In the genomic region with DNA sequence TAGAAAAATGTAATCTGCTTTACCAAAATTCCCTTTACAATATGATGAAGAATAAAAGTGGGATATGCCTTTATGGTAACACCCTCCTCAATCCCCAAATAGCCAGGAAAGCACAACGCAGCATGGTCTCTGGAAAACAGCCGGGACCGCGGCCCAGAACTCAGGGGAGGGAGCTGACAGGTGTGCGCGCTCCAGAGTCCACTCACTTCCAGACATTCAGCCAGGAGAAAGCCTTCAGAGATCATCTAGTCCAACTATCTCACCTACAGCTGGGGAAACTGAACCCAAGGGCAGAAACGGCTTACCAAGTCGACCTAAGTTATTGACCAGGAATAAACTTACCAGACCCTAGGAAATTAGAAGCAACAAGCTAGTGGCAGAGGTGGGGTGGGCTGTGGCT, we compare ENCODE assay signal across 22 cellular contexts.
"Had no signal": no experiment of that assay in that cellular context is flagged by ENCODE, and none has a peak within 500 bp of the region (broad histone marks: within the 10 kb centered on the region; RNA-seq: fewer than 3 reads in every experiment).

No MANE protein-coding gene starts in this region.

- H2AFZ ChIP-seq: neural progenitor cell, parathyroid adenoma had no signal

- H3K27ac Mint-ChIP-seq: activated naive CD4-positive, alpha-beta T cell treated with anti-CD3 and anti-CD28 coated beads, Interleukin-2, amount 50 U/mL, for 72 hours; naive B cell; neural progenitor cell; type B pancreatic cell had no signal

- H3K36me3 ChIP-seq: colonic mucosa had no signal

- H3K9me3 ChIP-seq: colonic mucosa had no signal

- H3K4me1 Mint-ChIP-seq: naive B cell, neural progenitor cell had no signal

- H3K27me3 Mint-ChIP-seq: type B pancreatic cell had no signal

- ATAC-seq: activated naive CD4-positive, alpha-beta T cell treated with anti-CD3 and anti-CD28 coated beads, Interleukin-2, amount 50 U/mL, for 72 hours; activated T-cell treated with anti-CD3 and anti-CD28 coated beads, Interleukin-2, amount 50 U/mL, for 4 hours had no signal

- H3K27me3 ChIP-seq: colonic mucosa, neural progenitor cell had no signal

- H3K79me2 ChIP-seq: parathyroid adenoma had no signal

- DNase-seq: activated CD4-positive, alpha-beta T cell treated with anti-CD3 and anti-CD28 coated beads for 1 hour; activated CD4-positive, alpha-beta T cell treated with anti-CD3 and anti-CD28 coated beads, Interleukin-2, amount 50 U/mL, for 48 hours; activated effector memory CD4-positive, alpha-beta T cell treated with anti-CD3 and anti-CD28 coated beads, Interleukin-2, amount 50 U/mL, for 16 hours; activated T-cell treated with anti-CD3 and anti-CD28 coated beads, Interleukin-2, amount 50 U/mL, for 4 hours; caudate nucleus; colonic mucosa; foreskin melanocyte; head of caudate nucleus; left cardiac atrium; naive B cell; stimulated activated CD4-positive, alpha-beta T cell treated with anti-CD3 and anti-CD28 coated beads, Interleukin-4, amount 100 ng/mL, for 4 hours; stimulated activated CD8-positive, alpha-beta memory T cell treated with anti-CD3 and anti-CD28 coated beads, Interleukin-4, amount 100 ng/mL, for 48 hours; stimulated activated naive CD4-positive, alpha-beta T cell treated with Interleukin-2 at 50 U/mL for 16 hours; T-helper 1 cell; T1000 had no signal

- H3K4me2 ChIP-seq: neural progenitor cell, smooth muscle cell had no signal

- H3K4me3 Mint-ChIP-seq: activated T-cell treated with anti-CD3 and anti-CD28 coated beads, Interleukin-2, amount 50 U/mL, for 4 hours; neural progenitor cell; type B pancreatic cell had no signal

- H3K9ac ChIP-seq: neural progenitor cell, parathyroid adenoma had no signal

- H3K4me3 ChIP-seq: colonic mucosa, lung, neural progenitor cell, smooth muscle cell had no signal

- H3K36me3 Mint-ChIP-seq: neural progenitor cell, type B pancreatic cell had no signal

- H3K4me1 ChIP-seq: colonic mucosa, neural progenitor cell, parathyroid adenoma had no signal

- H3K27ac ChIP-seq: colonic mucosa, neural progenitor cell, parathyroid adenoma, VCaP had no signal
